Comparison of ENCODE assay signal across 1 cellular context in the genomic region with DNA sequence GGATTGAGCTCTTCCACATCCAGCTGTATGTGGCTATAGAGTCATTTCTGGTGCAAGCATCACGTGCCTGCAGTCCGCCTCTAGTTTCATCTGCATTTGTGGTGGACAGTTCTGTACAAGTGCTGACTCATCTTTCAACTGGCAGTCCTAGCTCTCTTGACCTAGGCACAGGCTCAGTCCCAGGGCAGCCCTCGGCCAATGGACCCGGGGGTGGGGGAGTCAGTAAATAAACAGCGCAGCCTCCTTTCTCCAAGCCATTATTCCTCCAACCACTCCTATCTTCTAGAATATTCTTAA.
TF ChIP-seq lines count a peak whose summit lies in the region.

No MANE protein-coding gene starts in this region.

TF ChIP-seq in K562, 482 proteins besides CTCF, POLR2A, EP300 and RAD21 (continued from another document and continues in another):
- TF ChIP-seq, protein P1, sequence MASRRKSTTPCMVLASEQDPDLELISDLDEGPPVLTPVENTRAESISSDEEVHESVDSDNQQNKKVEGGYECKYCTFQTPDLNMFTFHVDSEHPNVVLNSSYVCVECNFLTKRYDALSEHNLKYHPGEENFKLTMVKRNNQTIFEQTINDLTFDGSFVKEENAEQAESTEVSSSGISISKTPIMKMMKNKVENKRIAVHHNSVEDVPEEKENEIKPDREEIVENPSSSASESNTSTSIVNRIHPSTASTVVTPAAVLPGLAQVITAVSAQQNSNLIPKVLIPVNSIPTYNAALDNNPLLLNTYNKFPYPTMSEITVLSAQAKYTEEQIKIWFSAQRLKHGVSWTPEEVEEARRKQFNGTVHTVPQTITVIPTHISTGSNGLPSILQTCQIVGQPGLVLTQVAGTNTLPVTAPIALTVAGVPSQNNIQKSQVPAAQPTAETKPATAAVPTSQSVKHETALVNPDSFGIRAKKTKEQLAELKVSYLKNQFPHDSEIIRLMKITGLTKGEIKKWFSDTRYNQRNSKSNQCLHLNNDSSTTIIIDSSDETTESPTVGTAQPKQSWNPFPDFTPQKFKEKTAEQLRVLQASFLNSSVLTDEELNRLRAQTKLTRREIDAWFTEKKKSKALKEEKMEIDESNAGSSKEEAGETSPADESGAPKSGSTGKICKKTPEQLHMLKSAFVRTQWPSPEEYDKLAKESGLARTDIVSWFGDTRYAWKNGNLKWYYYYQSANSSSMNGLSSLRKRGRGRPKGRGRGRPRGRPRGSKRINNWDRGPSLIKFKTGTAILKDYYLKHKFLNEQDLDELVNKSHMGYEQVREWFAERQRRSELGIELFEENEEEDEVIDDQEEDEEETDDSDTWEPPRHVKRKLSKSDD (conservative IDR thresholded peaks at IDR 0.05; ENCODE audit: low read length): no peak
- TF ChIP-seq ZC3H4 (CRISPR knock-in tag; IDR thresholded peaks at IDR 0.05; ENCODE audit: borderline replicate concordance) (no peak), MAFF (IDR thresholded peaks at IDR 0.05; ENCODE audit: low read length) (peak; percentile 89), XRCC5 (IDR thresholded peaks at IDR 0.05; ENCODE audit: low read depth, low read length) (no peak), ATF1 (CRISPR knock-in tag; IDR thresholded peaks at IDR 0.05) (no peak), ATF1 (tag; IDR thresholded peaks at IDR 0.05) (no peak), ZNF589 (CRISPR knock-in tag; IDR thresholded peaks at IDR 0.05; ENCODE audit: low read depth) (no peak), NFE2 (IDR thresholded peaks at IDR 0.05; ENCODE audit: low read depth) (peak; percentile 86), CTBP1 (IDR thresholded peaks at IDR 0.05; ENCODE audit: borderline replicate concordance) (0 out of 2 replicates have a peak, but pooled peaks have one; percentile 30), MAFK (IDR thresholded peaks at IDR 0.05; ENCODE audit: low read length) (peak; percentile 89), ZNF23 (CRISPR knock-in tag; IDR thresholded peaks at IDR 0.05) (no peak), RAD51 (IDR thresholded peaks at IDR 0.05; ENCODE audit: borderline replicate concordance, low read depth) (peak; percentile 65; the same call in 1 of the 2 replicates), KDM1A (IDR thresholded peaks at IDR 0.05) (no peak), BHLHE40 (IDR thresholded peaks at IDR 0.05; ENCODE audit: low read length) (peak; percentile 94), C11orf30 (IDR thresholded peaks at IDR 0.05; ENCODE audit: low read depth) (peak; percentile 95)
- TF ChIP-seq, protein P2, sequence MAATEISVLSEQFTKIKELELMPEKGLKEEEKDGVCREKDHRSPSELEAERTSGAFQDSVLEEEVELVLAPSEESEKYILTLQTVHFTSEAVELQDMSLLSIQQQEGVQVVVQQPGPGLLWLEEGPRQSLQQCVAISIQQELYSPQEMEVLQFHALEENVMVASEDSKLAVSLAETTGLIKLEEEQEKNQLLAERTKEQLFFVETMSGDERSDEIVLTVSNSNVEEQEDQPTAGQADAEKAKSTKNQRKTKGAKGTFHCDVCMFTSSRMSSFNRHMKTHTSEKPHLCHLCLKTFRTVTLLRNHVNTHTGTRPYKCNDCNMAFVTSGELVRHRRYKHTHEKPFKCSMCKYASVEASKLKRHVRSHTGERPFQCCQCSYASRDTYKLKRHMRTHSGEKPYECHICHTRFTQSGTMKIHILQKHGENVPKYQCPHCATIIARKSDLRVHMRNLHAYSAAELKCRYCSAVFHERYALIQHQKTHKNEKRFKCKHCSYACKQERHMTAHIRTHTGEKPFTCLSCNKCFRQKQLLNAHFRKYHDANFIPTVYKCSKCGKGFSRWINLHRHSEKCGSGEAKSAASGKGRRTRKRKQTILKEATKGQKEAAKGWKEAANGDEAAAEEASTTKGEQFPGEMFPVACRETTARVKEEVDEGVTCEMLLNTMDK (IDR thresholded peaks at IDR 0.05; ENCODE audit: borderline replicate concordance, insufficient read depth, low read depth, low read length, poor library complexity, severe bottlenecking): no peak
- TF ChIP-seq, protein P3, sequence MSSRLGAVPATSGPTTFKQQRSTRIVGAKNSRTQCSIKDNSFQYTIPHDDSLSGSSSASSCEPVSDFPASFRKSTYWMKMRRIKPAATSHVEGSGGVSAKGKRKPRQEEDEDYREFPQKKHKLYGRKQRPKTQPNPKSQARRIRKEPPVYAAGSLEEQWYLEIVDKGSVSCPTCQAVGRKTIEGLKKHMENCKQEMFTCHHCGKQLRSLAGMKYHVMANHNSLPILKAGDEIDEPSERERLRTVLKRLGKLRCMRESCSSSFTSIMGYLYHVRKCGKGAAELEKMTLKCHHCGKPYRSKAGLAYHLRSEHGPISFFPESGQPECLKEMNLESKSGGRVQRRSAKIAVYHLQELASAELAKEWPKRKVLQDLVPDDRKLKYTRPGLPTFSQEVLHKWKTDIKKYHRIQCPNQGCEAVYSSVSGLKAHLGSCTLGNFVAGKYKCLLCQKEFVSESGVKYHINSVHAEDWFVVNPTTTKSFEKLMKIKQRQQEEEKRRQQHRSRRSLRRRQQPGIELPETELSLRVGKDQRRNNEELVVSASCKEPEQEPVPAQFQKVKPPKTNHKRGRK (tag; IDR thresholded peaks at IDR 0.05): no peak
- TF ChIP-seq, protein P4, sequence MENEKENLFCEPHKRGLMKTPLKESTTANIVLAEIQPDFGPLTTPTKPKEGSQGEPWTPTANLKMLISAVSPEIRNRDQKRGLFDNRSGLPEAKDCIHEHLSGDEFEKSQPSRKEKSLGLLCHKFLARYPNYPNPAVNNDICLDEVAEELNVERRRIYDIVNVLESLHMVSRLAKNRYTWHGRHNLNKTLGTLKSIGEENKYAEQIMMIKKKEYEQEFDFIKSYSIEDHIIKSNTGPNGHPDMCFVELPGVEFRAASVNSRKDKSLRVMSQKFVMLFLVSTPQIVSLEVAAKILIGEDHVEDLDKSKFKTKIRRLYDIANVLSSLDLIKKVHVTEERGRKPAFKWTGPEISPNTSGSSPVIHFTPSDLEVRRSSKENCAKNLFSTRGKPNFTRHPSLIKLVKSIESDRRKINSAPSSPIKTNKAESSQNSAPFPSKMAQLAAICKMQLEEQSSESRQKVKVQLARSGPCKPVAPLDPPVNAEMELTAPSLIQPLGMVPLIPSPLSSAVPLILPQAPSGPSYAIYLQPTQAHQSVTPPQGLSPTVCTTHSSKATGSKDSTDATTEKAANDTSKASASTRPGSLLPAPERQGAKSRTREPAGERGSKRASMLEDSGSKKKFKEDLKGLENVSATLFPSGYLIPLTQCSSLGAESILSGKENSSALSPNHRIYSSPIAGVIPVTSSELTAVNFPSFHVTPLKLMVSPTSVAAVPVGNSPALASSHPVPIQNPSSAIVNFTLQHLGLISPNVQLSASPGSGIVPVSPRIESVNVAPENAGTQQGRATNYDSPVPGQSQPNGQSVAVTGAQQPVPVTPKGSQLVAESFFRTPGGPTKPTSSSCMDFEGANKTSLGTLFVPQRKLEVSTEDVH (IDR thresholded peaks at IDR 0.05; ENCODE audit: low read depth, partially characterized antibody): no peak
- TF ChIP-seq, protein P5, sequence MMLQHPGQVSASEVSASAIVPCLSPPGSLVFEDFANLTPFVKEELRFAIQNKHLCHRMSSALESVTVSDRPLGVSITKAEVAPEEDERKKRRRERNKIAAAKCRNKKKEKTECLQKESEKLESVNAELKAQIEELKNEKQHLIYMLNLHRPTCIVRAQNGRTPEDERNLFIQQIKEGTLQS (IDR thresholded peaks at IDR 0.05): peak; percentile 46; the same call in 1 of the 2 replicates
- TF ChIP-seq, protein P5 (CRISPR knock-in tag; conservative IDR thresholded peaks at IDR 0.05): no peak
- TF ChIP-seq, protein P6, sequence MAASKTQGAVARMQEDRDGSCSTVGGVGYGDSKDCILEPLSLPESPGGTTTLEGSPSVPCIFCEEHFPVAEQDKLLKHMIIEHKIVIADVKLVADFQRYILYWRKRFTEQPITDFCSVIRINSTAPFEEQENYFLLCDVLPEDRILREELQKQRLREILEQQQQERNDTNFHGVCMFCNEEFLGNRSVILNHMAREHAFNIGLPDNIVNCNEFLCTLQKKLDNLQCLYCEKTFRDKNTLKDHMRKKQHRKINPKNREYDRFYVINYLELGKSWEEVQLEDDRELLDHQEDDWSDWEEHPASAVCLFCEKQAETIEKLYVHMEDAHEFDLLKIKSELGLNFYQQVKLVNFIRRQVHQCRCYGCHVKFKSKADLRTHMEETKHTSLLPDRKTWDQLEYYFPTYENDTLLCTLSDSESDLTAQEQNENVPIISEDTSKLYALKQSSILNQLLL (CRISPR knock-in tag; IDR thresholded peaks at IDR 0.05; ENCODE audit: borderline replicate concordance): no peak
- TF ChIP-seq, protein P7, sequence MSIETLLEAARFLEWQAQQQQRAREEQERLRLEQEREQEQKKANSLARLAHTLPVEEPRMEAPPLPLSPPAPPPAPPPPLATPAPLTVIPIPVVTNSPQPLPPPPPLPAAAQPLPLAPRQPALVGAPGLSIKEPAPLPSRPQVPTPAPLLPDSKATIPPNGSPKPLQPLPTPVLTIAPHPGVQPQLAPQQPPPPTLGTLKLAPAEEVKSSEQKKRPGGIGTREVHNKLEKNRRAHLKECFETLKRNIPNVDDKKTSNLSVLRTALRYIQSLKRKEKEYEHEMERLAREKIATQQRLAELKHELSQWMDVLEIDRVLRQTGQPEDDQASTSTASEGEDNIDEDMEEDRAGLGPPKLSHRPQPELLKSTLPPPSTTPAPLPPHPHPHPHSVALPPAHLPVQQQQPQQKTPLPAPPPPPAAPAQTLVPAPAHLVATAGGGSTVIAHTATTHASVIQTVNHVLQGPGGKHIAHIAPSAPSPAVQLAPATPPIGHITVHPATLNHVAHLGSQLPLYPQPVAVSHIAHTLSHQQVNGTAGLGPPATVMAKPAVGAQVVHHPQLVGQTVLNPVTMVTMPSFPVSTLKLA (conservative IDR thresholded peaks at IDR 0.05): 0 out of 4 replicates have a peak, but pooled peaks of 1 of the 2 experiments have one; percentile 15
- TF ChIP-seq, protein P8, sequence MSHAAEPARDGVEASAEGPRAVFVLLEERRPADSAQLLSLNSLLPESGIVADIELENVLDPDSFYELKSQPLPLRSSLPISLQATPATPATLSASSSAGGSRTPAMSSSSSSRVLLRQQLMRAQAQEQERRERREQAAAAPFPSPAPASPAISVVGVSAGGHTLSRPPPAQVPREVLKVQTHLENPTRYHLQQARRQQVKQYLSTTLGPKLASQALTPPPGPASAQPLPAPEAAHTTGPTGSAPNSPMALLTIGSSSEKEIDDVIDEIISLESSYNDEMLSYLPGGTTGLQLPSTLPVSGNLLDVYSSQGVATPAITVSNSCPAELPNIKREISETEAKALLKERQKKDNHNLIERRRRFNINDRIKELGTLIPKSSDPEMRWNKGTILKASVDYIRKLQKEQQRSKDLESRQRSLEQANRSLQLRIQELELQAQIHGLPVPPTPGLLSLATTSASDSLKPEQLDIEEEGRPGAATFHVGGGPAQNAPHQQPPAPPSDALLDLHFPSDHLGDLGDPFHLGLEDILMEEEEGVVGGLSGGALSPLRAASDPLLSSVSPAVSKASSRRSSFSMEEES (CRISPR knock-in tag; IDR thresholded peaks at IDR 0.05): peak; percentile 71
- TF ChIP-seq, protein P9, sequence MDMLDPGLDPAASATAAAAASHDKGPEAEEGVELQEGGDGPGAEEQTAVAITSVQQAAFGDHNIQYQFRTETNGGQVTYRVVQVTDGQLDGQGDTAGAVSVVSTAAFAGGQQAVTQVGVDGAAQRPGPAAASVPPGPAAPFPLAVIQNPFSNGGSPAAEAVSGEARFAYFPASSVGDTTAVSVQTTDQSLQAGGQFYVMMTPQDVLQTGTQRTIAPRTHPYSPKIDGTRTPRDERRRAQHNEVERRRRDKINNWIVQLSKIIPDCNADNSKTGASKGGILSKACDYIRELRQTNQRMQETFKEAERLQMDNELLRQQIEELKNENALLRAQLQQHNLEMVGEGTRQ (CRISPR knock-in tag; IDR thresholded peaks at IDR 0.05): peak; percentile 80
- TF ChIP-seq, protein P10, sequence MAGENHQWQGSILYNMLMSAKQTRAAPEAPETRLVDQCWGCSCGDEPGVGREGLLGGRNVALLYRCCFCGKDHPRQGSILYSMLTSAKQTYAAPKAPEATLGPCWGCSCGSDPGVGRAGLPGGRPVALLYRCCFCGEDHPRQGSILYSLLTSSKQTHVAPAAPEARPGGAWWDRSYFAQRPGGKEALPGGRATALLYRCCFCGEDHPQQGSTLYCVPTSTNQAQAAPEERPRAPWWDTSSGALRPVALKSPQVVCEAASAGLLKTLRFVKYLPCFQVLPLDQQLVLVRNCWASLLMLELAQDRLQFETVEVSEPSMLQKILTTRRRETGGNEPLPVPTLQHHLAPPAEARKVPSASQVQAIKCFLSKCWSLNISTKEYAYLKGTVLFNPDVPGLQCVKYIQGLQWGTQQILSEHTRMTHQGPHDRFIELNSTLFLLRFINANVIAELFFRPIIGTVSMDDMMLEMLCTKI (IDR thresholded peaks at IDR 0.05; ENCODE audit: partially characterized antibody): no peak
- TF ChIP-seq, protein P11, sequence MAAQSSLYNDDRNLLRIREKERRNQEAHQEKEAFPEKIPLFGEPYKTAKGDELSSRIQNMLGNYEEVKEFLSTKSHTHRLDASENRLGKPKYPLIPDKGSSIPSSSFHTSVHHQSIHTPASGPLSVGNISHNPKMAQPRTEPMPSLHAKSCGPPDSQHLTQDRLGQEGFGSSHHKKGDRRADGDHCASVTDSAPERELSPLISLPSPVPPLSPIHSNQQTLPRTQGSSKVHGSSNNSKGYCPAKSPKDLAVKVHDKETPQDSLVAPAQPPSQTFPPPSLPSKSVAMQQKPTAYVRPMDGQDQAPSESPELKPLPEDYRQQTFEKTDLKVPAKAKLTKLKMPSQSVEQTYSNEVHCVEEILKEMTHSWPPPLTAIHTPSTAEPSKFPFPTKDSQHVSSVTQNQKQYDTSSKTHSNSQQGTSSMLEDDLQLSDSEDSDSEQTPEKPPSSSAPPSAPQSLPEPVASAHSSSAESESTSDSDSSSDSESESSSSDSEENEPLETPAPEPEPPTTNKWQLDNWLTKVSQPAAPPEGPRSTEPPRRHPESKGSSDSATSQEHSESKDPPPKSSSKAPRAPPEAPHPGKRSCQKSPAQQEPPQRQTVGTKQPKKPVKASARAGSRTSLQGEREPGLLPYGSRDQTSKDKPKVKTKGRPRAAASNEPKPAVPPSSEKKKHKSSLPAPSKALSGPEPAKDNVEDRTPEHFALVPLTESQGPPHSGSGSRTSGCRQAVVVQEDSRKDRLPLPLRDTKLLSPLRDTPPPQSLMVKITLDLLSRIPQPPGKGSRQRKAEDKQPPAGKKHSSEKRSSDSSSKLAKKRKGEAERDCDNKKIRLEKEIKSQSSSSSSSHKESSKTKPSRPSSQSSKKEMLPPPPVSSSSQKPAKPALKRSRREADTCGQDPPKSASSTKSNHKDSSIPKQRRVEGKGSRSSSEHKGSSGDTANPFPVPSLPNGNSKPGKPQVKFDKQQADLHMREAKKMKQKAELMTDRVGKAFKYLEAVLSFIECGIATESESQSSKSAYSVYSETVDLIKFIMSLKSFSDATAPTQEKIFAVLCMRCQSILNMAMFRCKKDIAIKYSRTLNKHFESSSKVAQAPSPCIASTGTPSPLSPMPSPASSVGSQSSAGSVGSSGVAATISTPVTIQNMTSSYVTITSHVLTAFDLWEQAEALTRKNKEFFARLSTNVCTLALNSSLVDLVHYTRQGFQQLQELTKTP (IDR thresholded peaks at IDR 0.05; ENCODE audit: low read depth in 1 of 2, partially characterized antibody in 2 of 2): no peak
